Comparison of ENCODE assay signal across 8 cellular contexts in the genomic region with DNA sequence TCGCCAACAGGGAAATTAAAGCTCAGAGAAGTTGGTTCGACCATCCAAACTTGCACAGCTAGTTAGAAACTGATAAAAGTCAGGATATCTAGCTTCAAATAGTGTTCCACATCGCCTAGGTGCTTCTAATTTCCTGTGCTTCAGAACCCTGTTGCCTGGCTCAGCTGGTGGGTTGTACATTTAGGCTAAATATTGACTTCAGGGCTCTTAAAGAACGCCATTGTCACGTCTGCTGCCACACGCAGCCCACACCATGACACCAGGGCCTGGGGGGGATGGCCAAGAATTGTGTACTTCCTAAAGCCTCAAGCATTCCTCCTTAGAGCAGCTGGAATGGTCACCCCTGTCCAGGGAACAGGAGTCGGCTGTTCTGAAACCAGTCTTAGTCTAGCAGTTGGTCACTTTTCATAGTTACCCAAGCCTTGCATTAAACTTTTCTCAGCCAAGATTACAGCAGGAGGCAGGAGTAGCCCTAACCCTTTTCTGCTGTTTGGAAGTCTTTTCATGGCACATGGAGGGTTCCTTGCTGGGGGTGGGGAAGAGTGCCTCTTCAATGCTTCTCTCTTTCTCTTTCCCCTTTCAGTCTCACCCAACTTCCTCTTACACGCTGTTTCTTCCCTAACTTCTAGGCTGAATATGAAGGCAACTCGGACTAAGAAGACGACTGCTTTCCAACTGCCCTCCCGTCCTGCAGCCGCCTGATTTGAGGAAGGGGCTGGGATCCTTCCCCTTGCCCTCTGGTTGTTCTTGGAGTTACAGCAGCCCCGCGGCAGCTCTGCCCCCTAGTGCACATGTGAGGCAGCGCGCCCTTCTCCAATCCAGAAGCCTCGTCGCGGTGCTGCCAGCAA. TPM values are rescaled to one million over a fixed set of nuclear protein-coding genes. Genes with fewer than 3 reads are reported as not detected.
A peak's percentile ranks its signal among the peaks of the same experiment; 100 is the strongest.
DNase-seq lines count a peak whose midpoint lies in the region; ATAC-seq and TF ChIP-seq lines count a peak whose summit lies in the region.

No MANE protein-coding gene starts in this region.

- TF ChIP-seq POLR2A in esophagus squamous epithelium (IDR thresholded peaks at IDR 0.05), result peak in 1 of 4 donors; percentile 24

- POLR2A ChIA-PET in PC-3 (lab: Charles Lee; ENCODE audit: unreplicated experiment), result interaction anchor here (0.6 to 0.7 kb wide), 3 partner anchors 30 to 120 kb away, joined by 3 to 21 read pairs (median 13); no protein-coding TSS in a partner anchor

- peak; percentile 98 for TF ChIP-seq CTCF in PC-3 (conservative IDR thresholded peaks at IDR 0.05; ENCODE audit: low read depth, low read length)
- peak; percentile 91 to 99 (median 96) for TF ChIP-seq CTCF in esophagus squamous epithelium (IDR thresholded peaks at IDR 0.05)

- ATAC-seq in PC-3, result peak; percentile 30

- intact Hi-C loops in PC-3 (cut with micrococcal nuclease), result loop anchor here (1.0 to 2.0 kb wide), 3 partner anchors 119 to 171 kb away; a partner anchor contains a TSS
- intact Hi-C loops in esophagus squamous epithelium (cut with DNase I), result loop anchor here (5.0 to 10.0 kb wide), 2 partner anchors 51 to 163 kb away; no protein-coding TSS in a partner anchor

- no peaks in the 10 kb centered on the region for H3F3A ChIP-seq in PC-3 (ENCODE audit: low read length, unreplicated experiment)

- no peaks in the 10 kb centered on the region for H3K9me2 ChIP-seq in PC-3 (replicated peaks; ENCODE audit: low read length)

- no peaks in the 10 kb centered on the region for H3K79me2 ChIP-seq in PC-3 (ENCODE audit: low read length)

- H4K20me1 ChIP-seq in PC-3 (ENCODE audit: low read length), result no peaks in the 10 kb centered on the region

- peak; percentile 67 for DNase-seq in COR-L47 (lab: John Stamatoyannopoulos, UW)
- DNase-seq in HT-29 (ENCODE audit: low spot score), result peak; percentile 73
- DNase-seq in PC-3, result peak; percentile 74
- peak; percentile 50 for DNase-seq in activated T-helper 1 cell treated with Interleukin-2 at 50 U/mL for 16 hours (ENCODE audit: low read depth)
- no peak for DNase-seq in esophagus squamous epithelium (lab: John Stamatoyannopoulos, UW)
- DNase-seq in stimulated activated naive CD4-positive, alpha-beta T cell treated with Interleukin-2 at 50 U/mL for 16 hours (lab: John Stamatoyannopoulos, UW), result peak; percentile 71
- no peak for DNase-seq in epidermal melanocyte (ENCODE audit: insufficient read length, low spot score)

- H3K4me1 ChIP-seq in PC-3 (ENCODE audit: insufficient read depth, low read length), result peaks cover 17% of the 10 kb centered on the region
- peaks cover 27 to 73% (median 53%) of the 10 kb centered on the region in 3 donors for H3K4me1 ChIP-seq in esophagus squamous epithelium
- peaks cover 7 to 14% of the 10 kb centered on the region in 2 donors for H3K4me1 ChIP-seq in muscle layer of duodenum (ENCODE audit: control insufficient read depth in 1 of 2, insufficient read depth in 2 of 2, low read length in 2 of 2)

- H3K27me3 ChIP-seq in PC-3 (ENCODE audit: low read length) (no peaks in the 10 kb centered on the region), esophagus squamous epithelium (no peaks in the 10 kb centered on the region), muscle layer of duodenum (ENCODE audit: low read depth, low read length) (no peaks in the 10 kb centered on the region)

- CTCF ChIA-PET in PC-3 (lab: Charles Lee), result no interaction called here

- 4 to 5% methylated on average over 12 to 19 of the region's 19 CpGs for WGBS in esophagus squamous epithelium, 2 donors

- H3K4me3 ChIP-seq in PC-3 (ENCODE audit: low read length) (peak overlapping the region; percentile 86), esophagus squamous epithelium (peak overlapping the region; percentile 42 to 83 (median 65)), muscle layer of duodenum (ENCODE audit: low read depth in 1 of 2, low read length in 2 of 2) (peak overlapping the region; percentile 59 to 83)

- H3K9me3 ChIP-seq in PC-3 (ENCODE audit: low read length) (no peaks in the 10 kb centered on the region), esophagus squamous epithelium (no peaks in the 10 kb centered on the region), muscle layer of duodenum (ENCODE audit: control insufficient read depth in 1 of 2, low read length in 2 of 2) (no peaks in the 10 kb centered on the region)

- H3K36me3 ChIP-seq in PC-3 (ENCODE audit: low read depth, low read length) (no peaks in the 10 kb centered on the region), esophagus squamous epithelium (no peaks in the 10 kb centered on the region), muscle layer of duodenum (ENCODE audit: control insufficient read depth in 1 of 2, insufficient read depth in 2 of 2, low read length in 2 of 2) (peaks cover 0 to 12% of the 10 kb centered on the region in 2 donors)

- peak overlapping the region; percentile 94 for H2AFZ ChIP-seq in PC-3 (ENCODE audit: low read length)

- peak overlapping the region; percentile 24 for H3K27ac ChIP-seq in PC-3 (ENCODE audit: low read length)
- H3K27ac ChIP-seq in esophagus squamous epithelium, result peak overlapping the region; percentile 88 to 99 (median 94)
- H3K27ac ChIP-seq in muscle layer of duodenum (ENCODE audit: low read length), result peak overlapping the region; percentile 99

- H3K4me2 ChIP-seq in PC-3 (ENCODE audit: low read length), result peak overlapping the region; percentile 93

- H3K9ac ChIP-seq in PC-3 (ENCODE audit: low read length), result peak overlapping the region; percentile 71

- no TSS peak for BruUV-seq in PC-3 (replicated peaks; lab: Mats Ljungman, UMichigan)

RNA-seq across cellular contexts. Expression of a gene that starts 17.1 kb away (rescaled TPM):
- 616 and 667 TPM in 2 replicates for total RNA-seq in HT-29 (2014; rRNA removed; shearing (Covaris generic))
- total RNA-seq in PC-3 (2014; rRNA removed) (99.2 and 103 TPM in 2 replicates), esophagus squamous epithelium (100 to 1,000 TPM in 1 of 4 donors, 10 to 100 TPM in 3; 62.2 to 181 (median 88.6) TPM)

Comparison
In these comparisons a context has a peak if more than half of its experiments do, and no peak if none do; other contexts are left out.
1. DNase-seq: peak in COR-L47 (single experiment), HT-29 (single experiment), PC-3 (single experiment), activated T-helper 1 cell treated with Interleukin-2 at 50 U/mL for 16 hours (single experiment) and stimulated activated naive CD4-positive, alpha-beta T cell treated with Interleukin-2 at 50 U/mL for 16 hours (single experiment); none in esophagus squamous epithelium (single experiment) and epidermal melanocyte (single experiment).
2. H3K27ac ChIP-seq: peak in every context shown above with its lines; median percentile 99 in muscle layer of duodenum; 94 in esophagus squamous epithelium; 24 in PC-3.
3. Peak in every context shown above with its lines, with median percentiles within 50 percentile points of each other: H3K4me3 ChIP-seq.